Comparison of ENCODE assay signal across 8 cellular contexts in the genomic region with DNA sequence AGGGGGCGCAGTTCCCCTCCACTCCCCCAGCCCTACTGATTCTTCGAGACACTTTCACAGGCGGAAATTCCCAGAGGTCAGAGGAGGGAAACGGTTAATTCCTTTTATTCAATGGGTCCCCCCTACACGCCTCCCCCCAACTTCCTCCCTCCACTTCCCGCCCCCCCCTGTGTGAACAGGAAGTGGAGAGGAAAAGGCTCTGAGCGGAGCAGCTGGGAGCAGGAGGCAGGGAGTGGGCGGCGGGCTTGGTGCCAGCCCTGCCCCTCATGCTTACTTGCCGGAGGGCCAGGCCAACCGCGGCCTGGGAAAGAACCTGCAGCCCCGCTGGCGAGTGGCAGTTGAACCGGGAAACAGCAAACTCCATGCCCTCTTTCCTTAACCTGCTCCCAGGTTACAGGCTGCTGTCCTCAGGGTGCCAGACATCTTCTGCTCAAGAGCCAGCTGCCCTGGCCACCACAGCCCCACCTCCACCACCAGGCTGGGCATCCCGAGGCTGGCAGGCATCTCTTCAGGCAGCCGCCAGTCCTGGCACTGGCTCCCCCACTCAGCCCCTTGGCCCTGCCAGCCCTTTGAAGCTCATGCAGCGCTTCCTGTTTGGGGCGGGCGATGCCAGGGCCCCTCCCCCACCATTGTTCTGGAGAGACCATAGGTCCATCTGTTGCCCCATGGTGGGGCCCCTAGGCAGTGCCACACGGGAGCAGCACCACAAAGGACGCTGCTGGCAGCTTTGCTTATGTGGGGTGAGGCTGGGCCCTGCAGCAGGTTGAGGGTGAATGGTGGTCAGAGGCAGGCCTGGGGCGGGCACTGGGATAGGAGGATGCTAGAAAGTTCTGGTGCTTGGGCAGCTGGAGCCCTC. TPM values are rescaled to one million over a fixed set of nuclear protein-coding genes. Genes with fewer than 3 reads are reported as not detected.
DNase-seq lines count a peak whose midpoint lies in the region; ATAC-seq, FAIRE-seq and TF ChIP-seq lines count a peak whose summit lies in the region.

No MANE protein-coding gene starts in this region.

- no peak for TF ChIP-seq RAD21 in H1 (IDR thresholded peaks at IDR 0.05 in 1 of 2, conservative IDR thresholded peaks at IDR 0.05 in 1 of 2; ENCODE audit: low read depth in 2 of 2, low read length in 2 of 2)

- H3K4ac ChIP-seq in H1 (replicated peaks; ENCODE audit: insufficient read length, low read depth, low read length): no peak overlapping the region

- H2AFZ ChIP-seq in MM.1S (ENCODE audit: low read length): peak overlapping the region; percentile 98
- H2AFZ ChIP-seq in H1 (ENCODE audit: low read length): no peak overlapping the region

- no peak overlapping the region; the same call in 1 of the 2 replicates for H2BK5ac ChIP-seq in H1 (ENCODE audit: low read depth, low read length)

- peaks cover 6% of the 10 kb centered on the region; the same call in 1 of the 2 replicates for H3K23me2 ChIP-seq in H1 (ENCODE audit: low read depth, low read length)

- peak overlapping the region; percentile 67 for H3K9ac ChIP-seq in MM.1S (ENCODE audit: low read length)
- no peak overlapping the region for H3K9ac ChIP-seq in H1 (replicated peaks in 1 of 4; ENCODE audit: extremely low read depth in 1 of 4, low read depth in 3 of 4, low read length in 3 of 4)
- peak overlapping the region; percentile 37 for H3K9ac ChIP-seq in muscle layer of colon (ENCODE audit: low read length)

- no peak overlapping the region for H2BK20ac ChIP-seq in H1 (ENCODE audit: low read length)

- peaks cover 15% of the 10 kb centered on the region for H3K36me3 Mint-ChIP-seq in activated CD4-positive, alpha-beta T cell treated with anti-CD3 and anti-CD28 coated beads, Interleukin-2, amount 10 ng/mL, durations not matched to agents 24 days and 14 days (ENCODE audit: low read depth)

- H4K20me1 ChIP-seq in MM.1S (ENCODE audit: insufficient read depth, low read length) (no peaks in the 10 kb centered on the region), H1 (replicated peaks in 1 of 2; ENCODE audit: control insufficient read depth in 1 of 2, insufficient read depth in 2 of 2, low read length in 2 of 2) (peaks cover 15 to 16% of the 10 kb centered on the region in 2 experiments)

- peak overlapping the region; percentile 74 for H3K27ac Mint-ChIP-seq in activated CD4-positive, alpha-beta T cell treated with anti-CD3 and anti-CD28 coated beads, Interleukin-2, amount 10 ng/mL, durations not matched to agents 24 days and 14 days

- no peak overlapping the region for H3K18ac ChIP-seq in H1 (ENCODE audit: extremely low read depth, low read length)

- in situ Hi-C loops in G401 (cut with HindIII; ENCODE audit: low sequenced_read_pairs): loop anchor here (5.0 kb wide), 1 partner anchor 120 kb away; no protein-coding TSS in a partner anchor

- H3K14ac ChIP-seq in H1 (ENCODE audit: insufficient read length): no peak overlapping the region

- H4K5ac ChIP-seq in H1 (ENCODE audit: insufficient read length, low read depth, low read length): no peak overlapping the region

- H3K27me3 Mint-ChIP-seq in activated CD4-positive, alpha-beta T cell treated with anti-CD3 and anti-CD28 coated beads, Interleukin-2, amount 10 ng/mL, durations not matched to agents 24 days and 14 days: no peaks in the 10 kb centered on the region

- no peak for TF ChIP-seq EP300 in H1 (IDR thresholded peaks at IDR 0.05; ENCODE audit: borderline replicate concordance in 1 of 2, low read depth in 2 of 2, low read length in 2 of 2)

- peak; percentile 75 for DNase-seq in G401 (ENCODE audit: low spot score)
- DNase-seq in MM.1S: no peak
- DNase-seq in activated CD4-positive, alpha-beta T cell treated with anti-CD3 and anti-CD28 coated beads, Interleukin-2, amount 10 ng/mL, durations not matched to agents 24 days and 14 days: peak; percentile 78
- no peak for DNase-seq in H1 (ENCODE audit: low read depth in 1 of 2, low spot score in 2 of 2)
- no peak for DNase-seq in vagina (ENCODE audit: extremely low spot score in 2 of 2)
- no peak for DNase-seq in GM19240 (ENCODE audit: insufficient read length, low spot score)

- peak overlapping the region; percentile 76 for H3K4me3 ChIP-seq in MM.1S (ENCODE audit: low read length)
- peak overlapping the region in 3 of 4 experiments; percentile 25 to 62 (median 47); a peak in 6 of 8 replicates for H3K4me3 ChIP-seq in H1 (ENCODE audit: extremely low read depth in 1 of 4, insufficient read depth in 2 of 4, low read depth in 3 of 4, low read length in 4 of 4)
- peak overlapping the region; percentile 22 to 70 for H3K4me3 ChIP-seq in muscle layer of colon (ENCODE audit: low read depth in 1 of 2, low read length in 2 of 2)
- H3K4me3 ChIP-seq in vagina: peak overlapping the region; percentile 51 to 61

- H3K27ac ChIP-seq in MM.1S (ENCODE audit: low read length) (no peak overlapping the region; the same call in 1 of the 2 replicates), H1 (ENCODE audit: low read depth, low read length) (no peak overlapping the region), muscle layer of colon (ENCODE audit: low read depth, low read length) (peak overlapping the region; percentile 78), vagina (peak overlapping the region; percentile 90)

- H3K79me2 ChIP-seq in MM.1S (ENCODE audit: low read length): no peaks in the 10 kb centered on the region
- no peaks in the 10 kb centered on the region for H3K79me2 ChIP-seq in H1 (ENCODE audit: control insufficient read depth in 1 of 2, insufficient read depth in 2 of 2, low read length in 2 of 2)

- no peak overlapping the region for H4K91ac ChIP-seq in H1 (replicated peaks; ENCODE audit: insufficient read length, low read length)

- H2BK12ac ChIP-seq in H1 (ENCODE audit: low read depth, low read length): no peak overlapping the region

- no peak overlapping the region for H2BK120ac ChIP-seq in H1 (replicated peaks; ENCODE audit: low read depth, low read length)

- no peak overlapping the region for H3K23ac ChIP-seq in H1 (ENCODE audit: insufficient read length)

- 60% methylated on average over 22 of the region's 23 CpGs; no CpG with 5 or more reads in 1 of the 2 experiments for WGBS in H1 (ENCODE audit: extremely low coverage in 1 of 2, insufficient coverage in 1 of 2, insufficient read length in 1 of 2, insufficient replicate concordance in 2 of 2, low coverage in 1 of 2, low lambda C conversion rate in 2 of 2, missing lambda C conversion rate in 1 of 2), 2 experiments

- H3K9me2 ChIP-seq in MM.1S (replicated peaks; ENCODE audit: insufficient read depth, low read length): no peaks in the 10 kb centered on the region

- H3K9me3 ChIP-seq in MM.1S (replicated peaks; ENCODE audit: insufficient read depth, low read length) (no peaks in the 10 kb centered on the region), H1 (ENCODE audit: insufficient read depth in 2 of 2, low read depth in 1 of 2, low read length in 1 of 2) (no peaks in the 10 kb centered on the region), muscle layer of colon (ENCODE audit: low read length) (no peaks in the 10 kb centered on the region), vagina (no peaks in the 10 kb centered on the region)

- POLR2A ChIA-PET in H1 (lab: Charles Lee; ENCODE audit: partially characterized antibody): interaction anchor here (0.8 to 11.5 kb wide), 12 partner anchors 8 to 151 kb away, joined by 3 to 209 read pairs (median 5); a partner anchor contains a TSS

- H2AK5ac ChIP-seq in H1 (ENCODE audit: low read depth, low read length): no peak overlapping the region; the same call in 1 of the 2 replicates

- peaks cover 24% of the 10 kb centered on the region for H3K4me1 Mint-ChIP-seq in activated CD4-positive, alpha-beta T cell treated with anti-CD3 and anti-CD28 coated beads, Interleukin-2, amount 10 ng/mL, durations not matched to agents 24 days and 14 days

- H3K36me3 ChIP-seq in MM.1S (replicated peaks; ENCODE audit: insufficient read depth, low read length): no peaks in the 10 kb centered on the region
- peaks cover 6 to 19% (median 10%) of the 10 kb centered on the region in 4 experiments; a peak in 5 of 8 replicates for H3K36me3 ChIP-seq in H1 (ENCODE audit: control insufficient read depth in 2 of 4, insufficient read depth in 4 of 4, low read length in 3 of 4)
- peaks cover 14% of the 10 kb centered on the region for H3K36me3 ChIP-seq in muscle layer of colon (ENCODE audit: insufficient read depth, low read length)
- H3K36me3 ChIP-seq in vagina: peaks cover 0 to 15% of the 10 kb centered on the region in 2 donors

- no peak for FAIRE-seq in H1 (lab: Jason Lieb, UNC)

- no peaks in the 10 kb centered on the region for H3K27me3 ChIP-seq in MM.1S (replicated peaks; ENCODE audit: insufficient read depth, low read length)
- no peaks in the 10 kb centered on the region; a peak in 1 of 7 replicates for H3K27me3 ChIP-seq in H1 (replicated peaks in 1 of 4; ENCODE audit: control insufficient read depth in 3 of 4, extremely low read depth in 1 of 4, insufficient read depth in 3 of 4, low read length in 3 of 4)
- H3K27me3 ChIP-seq in muscle layer of colon (ENCODE audit: control insufficient read depth in 1 of 2, insufficient read depth in 2 of 2, low read length in 2 of 2): no peaks in the 10 kb centered on the region
- no peaks in the 10 kb centered on the region for H3K27me3 ChIP-seq in vagina

- no peak overlapping the region for H4K8ac ChIP-seq in H1 (ENCODE audit: extremely low read depth, insufficient read depth, low read length)

- peak overlapping the region; percentile 68 for H3K4me3 Mint-ChIP-seq in activated CD4-positive, alpha-beta T cell treated with anti-CD3 and anti-CD28 coated beads, Interleukin-2, amount 10 ng/mL, durations not matched to agents 24 days and 14 days

- H3K4me1 ChIP-seq in MM.1S (ENCODE audit: low read length) (peaks cover 16% of the 10 kb centered on the region), H1 (replicated peaks in 1 of 4; ENCODE audit: control insufficient read depth in 3 of 4, insufficient read depth in 4 of 4, low read length in 3 of 4) (peaks cover 0 to 18% (median 12%) of the 10 kb centered on the region in 4 experiments; a peak in 6 of 7 replicates), muscle layer of colon (ENCODE audit: insufficient read depth, low read length) (peaks cover 26% of the 10 kb centered on the region), vagina (peaks cover 47% of the 10 kb centered on the region)

- H3K9me3 Mint-ChIP-seq in activated CD4-positive, alpha-beta T cell treated with anti-CD3 and anti-CD28 coated beads, Interleukin-2, amount 10 ng/mL, durations not matched to agents 24 days and 14 days: no peaks in the 10 kb centered on the region

- no peak for TF ChIP-seq CTCF in MM.1S (IDR thresholded peaks at IDR 0.05; ENCODE audit: low read length)
- peak in 1 of 3 experiments; percentile 10; a peak in 2 of 4 replicates for TF ChIP-seq CTCF in H1 (IDR thresholded peaks at IDR 0.05; ENCODE audit: control extremely low read depth in 1 of 3, insufficient read depth in 1 of 3, low read depth in 1 of 3, low read length in 3 of 3)
- TF ChIP-seq CTCF in vagina (IDR thresholded peaks at IDR 0.05): no peak

- H2BK15ac ChIP-seq in H1 (ENCODE audit: low read length): 0 out of 2 replicates have a peak overlapping the region, but pooled peaks have one; percentile 61

- intact Hi-C loops in activated CD4-positive, alpha-beta T cell treated with anti-CD3 and anti-CD28 coated beads, Interleukin-2, amount 10 ng/mL, durations not matched to agents 24 days and 14 days (cut with micrococcal nuclease): loop anchor here (1.0 to 10.0 kb wide), 2 partner anchors 35 to 208 kb away; a partner anchor contains a TSS
- intact Hi-C loops in vagina (cut with DNase I): loop anchor here (10.0 kb wide), 1 partner anchor 208 kb away; a partner anchor contains a TSS

- no peak for ATAC-seq in GM19455 (IDR thresholded peaks at IDR 0.05; ENCODE audit: unreplicated experiment)

- H3K79me1 ChIP-seq in H1 (ENCODE audit: low read depth, low read length): no peaks in the 10 kb centered on the region

- no peak overlapping the region for H3K56ac ChIP-seq in H1 (replicated peaks; ENCODE audit: insufficient read length, low read depth, low read length)

- CTCF ChIA-PET in H1 (lab: Charles Lee; ENCODE audit: partially characterized antibody): interaction anchor here (0.6 to 20.6 kb wide), 22 partner anchors 11 to 889 kb away, joined by 3 to 619 read pairs (median 14); a partner anchor contains a TSS

- TF ChIP-seq POLR2A in H1 (IDR thresholded peaks at IDR 0.05; ENCODE audit: control extremely low read depth in 1 of 2, low read depth in 2 of 2, low read length in 2 of 2) (no peak), vagina (IDR thresholded peaks at IDR 0.05) (no peak)

- peak overlapping the region; percentile 100 for H3K4me2 ChIP-seq in MM.1S (ENCODE audit: low read depth, low read length)
- peak overlapping the region; percentile 45 to 92 for H3K4me2 ChIP-seq in H1 (ENCODE audit: insufficient read depth in 1 of 2, low read depth in 2 of 2, low read length in 2 of 2)

- H3F3A ChIP-seq in MM.1S (ENCODE audit: insufficient read depth, low read length): peaks cover 18% of the 10 kb centered on the region

RNA-seq across cellular contexts. Expression of a gene that starts 12.9 kb away (rescaled TPM):
- 51.4 and 57.3 TPM in 2 replicates for total RNA-seq in G401 (2014; rRNA removed; shearing (Covaris generic))
- 11.2 and 11.3 TPM in 2 replicates for total RNA-seq in activated CD4-positive, alpha-beta T cell treated with anti-CD3 and anti-CD28 coated beads, Interleukin-2, amount 10 ng/mL, durations not matched to agents 24 days and 14 days
- 31.9 and 32.7 TPM in 2 replicates for total RNA-seq in H1 (2021; fragmentation: NEBNext Ultra II Directional; extraction: Animal tissue kit (Norgen Biotek cat#: 25700))
- 28.9 and 32.9 TPM in 2 replicates for polyA plus RNA-seq in H1 (2011; rRNA removed)
- polyA plus RNA-seq in H1 (2011; cell fraction: cytosol; rRNA removed): 27.4 TPM
- polyA plus RNA-seq in H1 (2011; cell fraction: nucleus; rRNA removed): 35.6 TPM
- 19.1 to 31.3 TPM (median 29.5 TPM) in 4 replicates for polyA plus RNA-seq in H1 (2012, experiment 1 of 2)
- polyA plus RNA-seq in H1 (2012, experiment 2 of 2): 32.6 TPM
- 12.6 TPM for polyA plus RNA-seq in H1 (2013, experiment 1 of 2)
- polyA plus RNA-seq in H1 (2013, experiment 2 of 2): 11.3 TPM
- 65.4 and 80.3 TPM in 2 replicates for polyA minus RNA-seq in H1 (2011; rRNA and poly(A)+ RNA removed)
- polyA minus RNA-seq in H1 (2011; cell fraction: cytosol; rRNA and poly(A)+ RNA removed): 39.1 TPM
- polyA minus RNA-seq in H1 (2011; cell fraction: nucleus; rRNA and poly(A)+ RNA removed): 31.4 TPM
- total RNA-seq in vagina: 21.4 TPM

RNA-seq across cellular contexts. Expression of a gene that starts 22.0 kb away (rescaled TPM):
- total RNA-seq in G401 (2014; rRNA removed; shearing (Covaris generic)): 0.20 and 0.62 TPM in 2 replicates
- total RNA-seq in activated CD4-positive, alpha-beta T cell treated with anti-CD3 and anti-CD28 coated beads, Interleukin-2, amount 10 ng/mL, durations not matched to agents 24 days and 14 days: 0.33 TPM in 1 of 2 replicates, not detected in the other
- 0.48 and 0.60 TPM in 2 replicates for total RNA-seq in H1 (2021; fragmentation: NEBNext Ultra II Directional; extraction: Animal tissue kit (Norgen Biotek cat#: 25700))
- 0.22 and 0.23 TPM in 2 replicates for polyA plus RNA-seq in H1 (2011; rRNA removed)
- polyA plus RNA-seq in H1 (2011; cell fraction: cytosol; rRNA removed): 0.21 TPM
- 1.0 TPM for polyA plus RNA-seq in H1 (2011; cell fraction: nucleus; rRNA removed)
- 0.12 to 0.18 TPM (median 0.17 TPM) in 3 of 4 replicates, not detected in the other for polyA plus RNA-seq in H1 (2012, experiment 1 of 2)
- polyA plus RNA-seq in H1 (2012, experiment 2 of 2): 0.16 TPM
- 0.20 TPM for polyA plus RNA-seq in H1 (2013, experiment 1 of 2)
- polyA plus RNA-seq in H1 (2013, experiment 2 of 2): 0.20 TPM
- polyA minus RNA-seq in H1 (2011; rRNA and poly(A)+ RNA removed): 0.27 and 0.85 TPM in 2 replicates
- not detected for polyA minus RNA-seq in H1 (2011; cell fraction: cytosol; rRNA and poly(A)+ RNA removed)
- polyA minus RNA-seq in H1 (2011; cell fraction: nucleus; rRNA and poly(A)+ RNA removed): 2.5 TPM
- 20.9 TPM for total RNA-seq in vagina

RNA-seq across cellular contexts. Expression of a gene that starts 33.1 kb away (rescaled TPM):
- 0.24 and 1.7 TPM in 2 replicates for total RNA-seq in G401 (2014; rRNA removed; shearing (Covaris generic))
- 1.0 and 1.5 TPM in 2 replicates for total RNA-seq in activated CD4-positive, alpha-beta T cell treated with anti-CD3 and anti-CD28 coated beads, Interleukin-2, amount 10 ng/mL, durations not matched to agents 24 days and 14 days
- 2.4 and 2.7 TPM in 2 replicates for total RNA-seq in H1 (2021; fragmentation: NEBNext Ultra II Directional; extraction: Animal tissue kit (Norgen Biotek cat#: 25700))
- 1.5 and 2.2 TPM in 2 replicates for polyA plus RNA-seq in H1 (2011; rRNA removed)
- 2.8 TPM for polyA plus RNA-seq in H1 (2011; cell fraction: cytosol; rRNA removed)
- 2.0 TPM for polyA plus RNA-seq in H1 (2011; cell fraction: nucleus; rRNA removed)
- polyA plus RNA-seq in H1 (2012, experiment 1 of 2): 3.6 to 3.9 TPM (median 3.7 TPM) in 4 replicates
- polyA plus RNA-seq in H1 (2012, experiment 2 of 2): 2.3 TPM
- polyA plus RNA-seq in H1 (2013, experiment 1 of 2): 1.5 TPM
- polyA plus RNA-seq in H1 (2013, experiment 2 of 2): 1.4 TPM
- polyA minus RNA-seq in H1 (2011; rRNA and poly(A)+ RNA removed): 1.3 and 1.5 TPM in 2 replicates
- 2.4 TPM for polyA minus RNA-seq in H1 (2011; cell fraction: cytosol; rRNA and poly(A)+ RNA removed)
- 2.9 TPM for polyA minus RNA-seq in H1 (2011; cell fraction: nucleus; rRNA and poly(A)+ RNA removed)
- 32.9 TPM for total RNA-seq in vagina

RNA-seq across cellular contexts. Expression of a gene that starts 46.1 kb away (rescaled TPM):
- total RNA-seq in G401 (2014; rRNA removed; shearing (Covaris generic)): 12.4 and 12.9 TPM in 2 replicates
- total RNA-seq in activated CD4-positive, alpha-beta T cell treated with anti-CD3 and anti-CD28 coated beads, Interleukin-2, amount 10 ng/mL, durations not matched to agents 24 days and 14 days: 8.4 and 9.8 TPM in 2 replicates
- total RNA-seq in H1 (2021; fragmentation: NEBNext Ultra II Directional; extraction: Animal tissue kit (Norgen Biotek cat#: 25700)): 28.7 and 34.3 TPM in 2 replicates
- 159 and 215 TPM in 2 replicates for polyA plus RNA-seq in H1 (2011; rRNA removed)
- polyA plus RNA-seq in H1 (2011; cell fraction: cytosol; rRNA removed): 112 TPM
- 104 TPM for polyA plus RNA-seq in H1 (2011; cell fraction: nucleus; rRNA removed)
- polyA plus RNA-seq in H1 (2012, experiment 1 of 2): 33.4 to 49.1 TPM (median 43.9 TPM) in 4 replicates
- polyA plus RNA-seq in H1 (2012, experiment 2 of 2): 56.2 TPM
- polyA plus RNA-seq in H1 (2013, experiment 1 of 2): 17.9 TPM
- polyA plus RNA-seq in H1 (2013, experiment 2 of 2): 16.9 TPM
- polyA minus RNA-seq in H1 (2011; rRNA and poly(A)+ RNA removed): 55.7 and 84.0 TPM in 2 replicates
- polyA minus RNA-seq in H1 (2011; cell fraction: cytosol; rRNA and poly(A)+ RNA removed): 89.2 TPM
- 65.8 TPM for polyA minus RNA-seq in H1 (2011; cell fraction: nucleus; rRNA and poly(A)+ RNA removed)
- 25.3 TPM for total RNA-seq in vagina

Comparison
In these comparisons a context has a peak if more than half of its experiments do, and no peak if none do; other contexts are left out.
1. DNase-seq: peak in G401 (single experiment) and activated CD4-positive, alpha-beta T cell treated with anti-CD3 and anti-CD28 coated beads, Interleukin-2, amount 10 ng/mL, durations not matched to agents 24 days and 14 days (single experiment); none in MM.1S (single experiment), H1 (0 of 2), vagina (0 of 2) and GM19240 (single experiment).
2. H3K27ac ChIP-seq: peak in muscle layer of colon (single experiment) and vagina (single experiment); none in MM.1S (single experiment) and H1 (single experiment).
3. H3K9ac ChIP-seq: peak in MM.1S (single experiment) and muscle layer of colon (single experiment); none in H1 (0 of 4).
4. RNA of a gene that starts 22.0 kb away (total RNA-seq): 20.9 TPM in vagina (single experiment); 0.48 to 0.60 TPM in H1, 0.20 to 0.62 TPM in G401 and 0.33 TPM in activated CD4-positive, alpha-beta T cell treated with anti-CD3 and anti-CD28 coated beads, Interleukin-2, amount 10 ng/mL, durations not matched to agents 24 days and 14 days; every median in the first group is over 10 times any median in the second.
5. Peak in every context shown above with its lines, with median percentiles within 50 percentile points of each other: H3K4me3 ChIP-seq.